Comparison of ENCODE assay signal across 40 cellular contexts in genomic region chr5:161332343-161332742, GRCh38.
"Had no signal": no experiment of that assay in that cellular context is flagged by ENCODE, and none has a peak within 500 bp of the region (broad histone marks: within the 10 kb centered on the region; RNA-seq: fewer than 3 reads in every experiment).

No MANE protein-coding gene starts in this region.

- H3K27me3 ChIP-seq: adrenal gland, ascending aorta, body of pancreas, brain microvascular endothelial cell, breast epithelium, cardiac muscle cell had no signal

- H3K36me3 Mint-ChIP-seq: activated naive CD4-positive, alpha-beta T cell treated with anti-CD3 and anti-CD28 coated beads, Interleukin-2, amount 10 ng/mL, durations not matched to agents 7 days and 5 days; activated naive CD4-positive, alpha-beta T cell treated with anti-CD3 and anti-CD28 coated beads, Interleukin-2, amount 50 U/mL, for 24 hours; activated naive CD8-positive, alpha-beta T cell; activated naive CD8-positive, alpha-beta T cell treated with anti-CD3 and anti-CD28 coated beads for 36 hours; activated naive CD8-positive, alpha-beta T cell treated with anti-CD3 and anti-CD28 coated beads, Interleukin-2, amount 10 ng/mL, durations not matched to agents 7 days and 5 days had no signal

- H3K4me1 Mint-ChIP-seq: activated naive CD4-positive, alpha-beta T cell treated with anti-CD3 and anti-CD28 coated beads, Interleukin-2, amount 10 ng/mL, durations not matched to agents 7 days and 5 days; activated naive CD4-positive, alpha-beta T cell treated with anti-CD3 and anti-CD28 coated beads, Interleukin-2, amount 50 U/mL, for 24 hours; activated naive CD8-positive, alpha-beta T cell treated with anti-CD3 and anti-CD28 coated beads for 36 hours; activated naive CD8-positive, alpha-beta T cell treated with anti-CD3 and anti-CD28 coated beads, Interleukin-2, amount 10 ng/mL, durations not matched to agents 7 days and 5 days; activated naive CD8-positive, alpha-beta T cell treated with anti-CD3 and anti-CD28 coated beads, Interleukin-2, amount 50 U/mL, for 24 hours; activated T-helper 17 cell treated with anti-CD3 and anti-CD28 coated beads, Interleukin-2, amount 50 U/mL, for 72 hours; brain; central memory CD8-positive, alpha-beta T cell had no signal

- H3K27me3 Mint-ChIP-seq: activated naive CD4-positive, alpha-beta T cell treated with anti-CD3 and anti-CD28 coated beads, Interleukin-2, amount 10 ng/mL, durations not matched to agents 7 days and 5 days; activated naive CD4-positive, alpha-beta T cell treated with anti-CD3 and anti-CD28 coated beads, Interleukin-2, amount 50 U/mL, for 24 hours; activated naive CD8-positive, alpha-beta T cell; activated naive CD8-positive, alpha-beta T cell treated with anti-CD3 and anti-CD28 coated beads for 36 hours; activated naive CD8-positive, alpha-beta T cell treated with anti-CD3 and anti-CD28 coated beads, Interleukin-2, amount 10 ng/mL, durations not matched to agents 7 days and 5 days; activated naive CD8-positive, alpha-beta T cell treated with anti-CD3 and anti-CD28 coated beads, Interleukin-2, amount 50 U/mL, for 24 hours; activated T-cell treated with anti-CD3 and anti-CD28 coated beads, Interleukin-2, amount 50 U/mL, for 24 hours; activated T-helper 17 cell treated with anti-CD3 and anti-CD28 coated beads, Interleukin-2, amount 50 U/mL, for 72 hours; brain; central memory CD8-positive, alpha-beta T cell had no signal

- H3K4me1 ChIP-seq: adrenal gland, ascending aorta, breast epithelium had no signal

- H3K27ac Mint-ChIP-seq: activated naive CD4-positive, alpha-beta T cell treated with anti-CD3 and anti-CD28 coated beads for 36 hours; activated naive CD4-positive, alpha-beta T cell treated with anti-CD3 and anti-CD28 coated beads, Interleukin-2, amount 10 ng/mL, durations not matched to agents 7 days and 5 days; activated naive CD4-positive, alpha-beta T cell treated with anti-CD3 and anti-CD28 coated beads, Interleukin-2, amount 50 U/mL, for 24 hours; activated naive CD4-positive, alpha-beta T cell treated with anti-CD3 and anti-CD28 coated beads, Interleukin-2, amount 50 U/mL, for 72 hours; activated naive CD8-positive, alpha-beta T cell; activated naive CD8-positive, alpha-beta T cell treated with anti-CD3 and anti-CD28 coated beads for 36 hours; activated naive CD8-positive, alpha-beta T cell treated with anti-CD3 and anti-CD28 coated beads, Interleukin-2, amount 10 ng/mL, durations not matched to agents 7 days and 5 days; activated naive CD8-positive, alpha-beta T cell treated with anti-CD3 and anti-CD28 coated beads, Interleukin-2, amount 50 U/mL, for 24 hours; activated T-cell treated with anti-CD3 and anti-CD28 coated beads, Interleukin-2, amount 50 U/mL, for 24 hours; activated T-cell treated with anti-CD3 and anti-CD28 coated beads, Interleukin-2, amount 50 U/mL, for 72 hours; activated T-helper 1 cell treated with anti-CD3 and anti-CD28 coated beads, Interleukin-12 subunit alpha, Interleukin-12 subunit beta, Interleukin-2, Interleukin-4 antibody, amounts not matched to agents 30 ng/mL and 10 ng/mL and 1 ng/mL, durations not matched to agents 14 hours and 24 hours and 36 hours; activated T-helper 17 cell treated with anti-CD3 and anti-CD28 coated beads, Interleukin-2, amount 50 U/mL, for 72 hours; activated T-helper 2 cell treated with anti-CD3 and anti-CD28 coated beads, Interferon-gamma antibody, Interleukin-2, Interleukin-4, amounts not matched to agents 10 μg/mL and 5 μg/mL and 100 μg/mL, durations not matched to agents 14 hours and 24 hours and 36 hours; brain had no signal

- H3K9me3 ChIP-seq: adrenal gland, ascending aorta, body of pancreas, breast epithelium had no signal

- DNase-seq: activated effector memory CD4-positive, alpha-beta T cell treated with anti-CD3 and anti-CD28 coated beads, Interleukin-2, amount 50 U/mL, for 16 hours; activated effector memory CD4-positive, alpha-beta T cell treated with Interleukin-2 at 50 U/mL for 16 hours; activated gamma-delta T cell; activated gamma-delta T cell treated with Interleukin-2 at 50 U/mL for 16 hours; activated naive CD4-positive, alpha-beta T cell; activated naive CD4-positive, alpha-beta T cell treated with anti-CD3 and anti-CD28 coated beads for 36 hours; activated naive CD4-positive, alpha-beta T cell treated with anti-CD3 and anti-CD28 coated beads, Interleukin-2, amount 10 ng/mL, durations not matched to agents 7 days and 5 days; activated naive CD4-positive, alpha-beta T cell treated with anti-CD3 and anti-CD28 coated beads, Interleukin-2, amount 50 U/mL, for 16 hours; activated naive CD4-positive, alpha-beta T cell treated with Interleukin-2 at 50 U/mL for 16 hours; activated naive CD8-positive, alpha-beta T cell treated with anti-CD3 and anti-CD28 coated beads for 36 hours; activated naive CD8-positive, alpha-beta T cell treated with anti-CD3 and anti-CD28 coated beads, Interleukin-2, amount 10 ng/mL, durations not matched to agents 7 days and 5 days; activated naive CD8-positive, alpha-beta T cell treated with anti-CD3 and anti-CD28 coated beads, Interleukin-2, amount 50 U/mL, for 24 hours; activated T-cell treated with anti-CD3 and anti-CD28 coated beads, Interleukin-2, amount 50 U/mL, for 1 hour; activated T-cell treated with anti-CD3 and anti-CD28 coated beads, Interleukin-2, amount 50 U/mL, for 24 hours; activated T-cell treated with anti-CD3 and anti-CD28 coated beads, Interleukin-2, amount 50 U/mL, for 4 hours; activated T-cell treated with anti-CD3 and anti-CD28 coated beads, Interleukin-2, amount 50 U/mL, for 48 hours; activated T-cell treated with anti-CD3 and anti-CD28 coated beads, Interleukin-2, amount 50 U/mL, for 72 hours; adrenal gland; amniotic stem cell; amygdala; anterior cingulate cortex; aorta; body of pancreas; brain microvascular endothelial cell; caudate nucleus; central memory CD4-positive, alpha-beta T cell; cerebellar nuclear complex had no signal

- H3K27ac ChIP-seq: adrenal gland, ascending aorta, body of pancreas, brain microvascular endothelial cell, breast epithelium, cardiac muscle cell had no signal

- ATAC-seq: activated naive CD4-positive, alpha-beta T cell treated with anti-CD3 and anti-CD28 coated beads, Interleukin-2, amount 50 U/mL, for 72 hours; activated naive CD8-positive, alpha-beta T cell treated with anti-CD3 and anti-CD28 coated beads, Interleukin-2, amount 50 U/mL, for 24 hours; activated T-cell treated with anti-CD3 and anti-CD28 coated beads, Interleukin-2, amount 50 U/mL, for 4 hours; activated T-cell treated with anti-CD3 and anti-CD28 coated beads, Interleukin-2, amount 50 U/mL, for 72 hours; activated T-helper 17 cell treated with anti-CD3 and anti-CD28 coated beads, Interleukin-2, amount 50 U/mL, for 72 hours; body of pancreas had no signal

- FAIRE-seq: astrocyte, bronchial epithelial cell had no signal

- H3K9me3 Mint-ChIP-seq: activated T-helper 1 cell treated with anti-CD3 and anti-CD28 coated beads, Interleukin-12 subunit alpha, Interleukin-12 subunit beta, Interleukin-2, Interleukin-4 antibody, amounts not matched to agents 30 ng/mL and 10 ng/mL and 1 ng/mL, durations not matched to agents 14 hours and 24 hours and 36 hours; activated T-helper 2 cell treated with anti-CD3 and anti-CD28 coated beads, Interferon-gamma antibody, Interleukin-2, Interleukin-4, amounts not matched to agents 10 μg/mL and 5 μg/mL and 100 μg/mL, durations not matched to agents 14 hours and 24 hours and 36 hours; brain had no signal

- H3K36me3 ChIP-seq: adrenal gland, ascending aorta, brain microvascular endothelial cell, breast epithelium, cardiac muscle cell had no signal

- H3K4me3 Mint-ChIP-seq: activated naive CD4-positive, alpha-beta T cell treated with anti-CD3 and anti-CD28 coated beads for 36 hours; activated naive CD4-positive, alpha-beta T cell treated with anti-CD3 and anti-CD28 coated beads, Interleukin-2, amount 10 ng/mL, durations not matched to agents 7 days and 5 days; activated naive CD4-positive, alpha-beta T cell treated with anti-CD3 and anti-CD28 coated beads, Interleukin-2, amount 50 U/mL, for 24 hours; activated naive CD8-positive, alpha-beta T cell; activated naive CD8-positive, alpha-beta T cell treated with anti-CD3 and anti-CD28 coated beads for 36 hours; activated naive CD8-positive, alpha-beta T cell treated with anti-CD3 and anti-CD28 coated beads, Interleukin-2, amount 10 ng/mL, durations not matched to agents 7 days and 5 days; activated naive CD8-positive, alpha-beta T cell treated with anti-CD3 and anti-CD28 coated beads, Interleukin-2, amount 50 U/mL, for 24 hours; activated T-cell treated with anti-CD3 and anti-CD28 coated beads, Interleukin-2, amount 50 U/mL, for 24 hours; activated T-cell treated with anti-CD3 and anti-CD28 coated beads, Interleukin-2, amount 50 U/mL, for 4 hours; activated T-cell treated with anti-CD3 and anti-CD28 coated beads, Interleukin-2, amount 50 U/mL, for 72 hours; activated T-helper 1 cell treated with anti-CD3 and anti-CD28 coated beads, Interleukin-12 subunit alpha, Interleukin-12 subunit beta, Interleukin-2, Interleukin-4 antibody, amounts not matched to agents 30 ng/mL and 10 ng/mL and 1 ng/mL, durations not matched to agents 14 hours and 24 hours and 36 hours; activated T-helper 17 cell treated with anti-CD3 and anti-CD28 coated beads, Interleukin-2, amount 50 U/mL, for 72 hours; brain; central memory CD8-positive, alpha-beta T cell had no signal

- H3K4me3 ChIP-seq: adrenal gland, ascending aorta, body of pancreas, breast epithelium, cardiac muscle cell had no signal
